ENCODE assay signal across 1 cellular context in genomic region chr1:159889821-159890252, GRCh38.
TF ChIP-seq lines count a peak whose summit lies in the region.

No MANE protein-coding gene starts in this region.

TF ChIP-seq in H1, 55 proteins besides CTCF, POLR2A, EP300 and RAD21:
- TF ChIP-seq CBX5 (IDR thresholded peaks at IDR 0.05; ENCODE audit: low read depth, low read length): no peak
- no peak for TF ChIP-seq NRF1 (IDR thresholded peaks at IDR 0.05; ENCODE audit: low read depth, low read length)
- no peak for TF ChIP-seq RFX5 (IDR thresholded peaks at IDR 0.05; ENCODE audit: borderline replicate concordance, low read depth, low read length)
